20 cellular contexts compared by ENCODE assay signal in the genomic region with DNA sequence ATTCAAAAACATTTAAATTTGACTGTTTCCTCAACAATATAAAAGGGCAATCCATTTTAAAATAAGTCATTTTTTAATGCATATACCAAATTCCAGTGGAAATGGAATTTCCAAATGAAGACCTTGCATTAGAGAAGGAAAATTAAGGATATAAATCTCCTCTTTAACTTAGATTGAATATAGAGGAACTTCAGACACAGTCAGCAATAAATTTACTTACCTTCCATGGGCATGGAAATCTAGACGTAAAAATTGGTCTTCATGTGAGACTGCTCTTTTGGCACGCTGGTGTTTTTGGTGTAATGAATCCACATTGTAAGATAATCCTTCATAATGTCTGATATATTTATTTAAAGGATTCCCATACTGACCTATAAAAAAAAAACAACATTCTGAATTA. TPM values are rescaled to one million over a fixed set of nuclear protein-coding genes. Genes with fewer than 3 reads are reported as not detected.
A peak's percentile ranks its signal among the peaks of the same experiment; 100 is the strongest.
DNase-seq lines count a peak whose midpoint lies in the region; ATAC-seq, FAIRE-seq and TF ChIP-seq lines count a peak whose summit lies in the region.
"Had no signal": no experiment of that assay in that cellular context is flagged by ENCODE, and none has a peak within 500 bp of the region (broad histone marks: within the 10 kb centered on the region; RNA-seq: fewer than 3 reads in every experiment).

No MANE protein-coding gene starts in this region.

- H4K20me1 ChIP-seq in GM23338 (replicated peaks; ENCODE audit: insufficient read depth) (peaks cover 19% of the 10 kb centered on the region), K562 (replicated peaks; ENCODE audit: control insufficient read depth, insufficient read depth, low read length) (no peaks in the 10 kb centered on the region)

- no peak overlapping the region for H3K27ac Mint-ChIP-seq in GM23338
- H3K27ac Mint-ChIP-seq: B cell; CD8-positive, alpha-beta T cell; HFFc6 had no signal

- TF ChIP-seq CTCF in A549 (IDR thresholded peaks at IDR 0.05) (no peak), GM23338 (conservative IDR thresholded peaks at IDR 0.05; ENCODE audit: low read depth in 2 of 2) (no peak), K562 (IDR thresholded peaks at IDR 0.05 in 2 of 3, conservative IDR thresholded peaks at IDR 0.05 in 1 of 3; ENCODE audit: insufficient read depth in 2 of 3, low read depth in 1 of 3, low read length in 3 of 3) (no peak)

- peaks cover 12% of the 10 kb centered on the region; the same call in 2 of the 3 replicates for H3K36me3 Mint-ChIP-seq in GM23338 (ENCODE audit: low read depth)

- H3K9me3 Mint-ChIP-seq in GM23338: no peaks in the 10 kb centered on the region
- H3K9me3 Mint-ChIP-seq: CD4-positive, CD25-positive, alpha-beta regulatory T cell; CD8-positive, alpha-beta T cell; HFFc6 had no signal

- DNase-seq in A549 (ENCODE audit: low read depth in 1 of 2, low spot score in 1 of 2) (no peak), GM23338 (ENCODE audit: low spot score) (no peak), K562 (ENCODE audit: extremely low read depth in 1 of 4, low spot score in 3 of 4) (no peak)
- DNase-seq in stimulated activated naive CD4-positive, alpha-beta T cell treated with Interleukin-2 at 50 U/mL for 16 hours (lab: John Stamatoyannopoulos, UW): no peak
- DNase-seq: Caco-2; CD4-positive, CD25-positive, alpha-beta regulatory T cell; CD8-positive, alpha-beta T cell; DMS153; DND-41; GOT3; HFFc6 had no signal

- TF ChIP-seq RAD21 in A549 (conservative IDR thresholded peaks at IDR 0.05 in 1 of 2, IDR thresholded peaks at IDR 0.05 in 1 of 2): no peak
- TF ChIP-seq RAD21 in K562 (CRISPR knock-in tag; conservative IDR thresholded peaks at IDR 0.05 in 1 of 2, IDR thresholded peaks at IDR 0.05 in 1 of 2): no peak

- TF ChIP-seq POLR2A in A549 (IDR thresholded peaks at IDR 0.05; ENCODE audit: low read length) (no peak), K562 (conservative IDR thresholded peaks at IDR 0.05) (no peak)

- TF ChIP-seq EP300 in A549 (IDR thresholded peaks at IDR 0.05) (no peak), K562 (IDR thresholded peaks at IDR 0.05; ENCODE audit: low read length) (no peak)

- H3K27ac ChIP-seq in A549: no peak overlapping the region
- H3K27ac ChIP-seq in GM23338 (ENCODE audit: low read depth): peak overlapping the region; percentile 16; the same call in 1 of the 2 replicates
- no peak overlapping the region for H3K27ac ChIP-seq in K562 (ENCODE audit: extremely low read depth, low read depth, low read length)
- H3K27ac ChIP-seq: BLaER1, C4-2B had no signal

- FAIRE-seq in A549 (lab: Jason Lieb, UNC) (peak; percentile 39), K562 (lab: Jason Lieb, UNC) (no peak)
- FAIRE-seq: GM19239, H54 had no signal

- H2AFZ ChIP-seq in GM23338 (no peak overlapping the region), K562 (ENCODE audit: low read depth, low read length) (no peak overlapping the region)

- H3K4me2 ChIP-seq in A549 (no peak overlapping the region), GM23338 (no peak overlapping the region), K562 (ENCODE audit: insufficient read depth, low read length) (no peak overlapping the region)
- H3K4me2 ChIP-seq: BLaER1 had no signal

- no peaks in the 10 kb centered on the region for H3F3A ChIP-seq in GM23338 (replicated peaks; ENCODE audit: low read depth)

- 92% methylated on average over 2 of the region's 2 CpGs for WGBS in A549 (ENCODE audit: missing lambda C conversion rate)
- 98% methylated on average over 2 of the region's 2 CpGs for WGBS in K562 (ENCODE audit: insufficient coverage, low coverage, missing lambda C conversion rate)

- no peaks in the 10 kb centered on the region for H3K9me2 ChIP-seq in GM23338 (ENCODE audit: insufficient read depth)

- in situ Hi-C loops in K562 (cut with MboI): no loop called here

- CTCF ChIA-PET in A549 (lab: Yijun Ruan, JAX) (interaction anchor here (0.5 kb wide), 1 partner anchor 248 kb away, joined by 3 read pairs; no protein-coding TSS in a partner anchor), K562 (lab: Yijun Ruan, JAX; ENCODE audit: low intra/inter-chr PET ratio) (no interaction called here)

- H3K4me3 ChIP-seq in A549 (no peak overlapping the region), GM23338 (no peak overlapping the region), K562 (no peak overlapping the region)
- H3K4me3 ChIP-seq: BLaER1, GM12878, HAP-1 had no signal

- H3K36me3 ChIP-seq in GM23338 (ENCODE audit: insufficient read depth): peaks cover 8% of the 10 kb centered on the region; the same call in 1 of the 2 replicates
- H3K36me3 ChIP-seq in K562 (ENCODE audit: control insufficient read depth, insufficient read depth, low read length): peaks cover 45% of the 10 kb centered on the region; the same call in 2 of the 3 replicates
- H3K36me3 ChIP-seq: HAP-1 had no signal

- H3K9me1 ChIP-seq in K562 (ENCODE audit: control insufficient read depth, insufficient read depth, low read length): no peaks in the 10 kb centered on the region

- intact Hi-C loops in K562 (cut with micrococcal nuclease): no loop called here

- BruUV-seq in K562 (replicated peaks; lab: Mats Ljungman, UMichigan): no TSS peak

- no peaks in the 10 kb centered on the region for H3K27me3 Mint-ChIP-seq in GM23338 (ENCODE audit: insufficient read depth, low read depth, poor library complexity)
- H3K27me3 Mint-ChIP-seq: B cell; CD4-positive, CD25-positive, alpha-beta regulatory T cell had no signal

- H3K4me1 ChIP-seq in A549 (no peaks in the 10 kb centered on the region), GM23338 (ENCODE audit: insufficient read depth) (peaks cover 10% of the 10 kb centered on the region), K562 (replicated peaks in 1 of 2; ENCODE audit: control insufficient read depth in 2 of 2, insufficient read depth in 2 of 2, low read length in 2 of 2) (no peaks in the 10 kb centered on the region)
- H3K4me1 ChIP-seq: Caco-2, HAP-1 had no signal

- H3K79me2 ChIP-seq in GM23338 (replicated peaks; ENCODE audit: insufficient read depth) (peaks cover 71% of the 10 kb centered on the region), K562 (ENCODE audit: control insufficient read depth, insufficient read depth, low read length) (peaks cover 63% of the 10 kb centered on the region)

- H3K9ac ChIP-seq in K562 (ENCODE audit: insufficient read depth in 1 of 2, low read depth in 2 of 2, low read length in 2 of 2): no peak overlapping the region
- H3K9ac ChIP-seq: BLaER1 had no signal

- no peak overlapping the region for H3K4me3 Mint-ChIP-seq in GM23338
- H3K4me3 Mint-ChIP-seq: B cell; CD4-positive, CD25-positive, alpha-beta regulatory T cell; CD8-positive, alpha-beta T cell; HFFc6 had no signal

- no peaks in the 10 kb centered on the region for H3K27me3 ChIP-seq in GM23338 (ENCODE audit: insufficient read depth)
- H3K27me3 ChIP-seq in K562 (ENCODE audit: control insufficient read depth in 2 of 2, insufficient read depth in 2 of 2, low read length in 2 of 2): no peaks in the 10 kb centered on the region
- H3K27me3 ChIP-seq: BLaER1 had no signal

- H3K9me3 ChIP-seq in A549 (no peaks in the 10 kb centered on the region), K562 (replicated peaks; ENCODE audit: control insufficient read depth, insufficient read depth, low read depth, low read length) (no peaks in the 10 kb centered on the region)
- H3K9me3 ChIP-seq: Caco-2, HAP-1 had no signal

- no peak for ATAC-seq in A549
- no peak for ATAC-seq in GM23338
- ATAC-seq in K562: no peak
- no peak for ATAC-seq in GM21360 (IDR thresholded peaks at IDR 0.05; ENCODE audit: unreplicated experiment)
- no peak for ATAC-seq in HG03571 (IDR thresholded peaks at IDR 0.05; ENCODE audit: unreplicated experiment)
- ATAC-seq: CD8-positive, alpha-beta T cell; GM12878 had no signal

- POLR2A ChIA-PET in A549 (lab: Yijun Ruan, JAX): no interaction called here
- POLR2A ChIA-PET in K562 (lab: Yijun Ruan, JAX): no interaction called here

- H3K4me1 Mint-ChIP-seq in GM23338: peaks cover 9% of the 10 kb centered on the region; the same call in 2 of the 3 replicates

RNA-seq across cellular contexts. Expression of a gene that starts 32.1 kb away (rescaled TPM):
- polyA plus RNA-seq in A549 (2011; rRNA removed): 210 and 236 TPM in 2 replicates
- 64.7 and 64.8 TPM in 2 replicates for polyA plus RNA-seq in A549 (2012; cell fraction: cytosol; rRNA removed)
- polyA plus RNA-seq in A549 (2012; cell fraction: nucleus; rRNA removed): 60.0 and 64.6 TPM in 2 replicates
- polyA plus RNA-seq in A549 (2017; fragmentation: RNase III; extraction: RNeasy Plus Mini Kit Qiagen cat#74134 plus additional on column Dnase treatment): 177 to 200 TPM (median 196 TPM) in 3 replicates
- polyA minus RNA-seq in A549 (2011; rRNA and poly(A)+ RNA removed): 117 TPM in 2 replicates
- total RNA-seq in GM23338 (2014; rRNA removed; shearing (Covaris generic)): 114 and 135 TPM in 2 replicates
- polyA plus RNA-seq in GM23338 (2016; fragmentation: Nextera tagmentation; extraction: Ambion mirVana): 19.5 and 25.0 TPM in 2 replicates
- total RNA-seq in K562 (2011; cell fraction: chromatin; rRNA removed; ENCODE audit: low replicate concordance): 130 and 336 TPM in 2 replicates
- total RNA-seq in K562 (2011; cell fraction: nucleolus; rRNA removed): 99.7 and 127 TPM in 2 replicates
- 159 and 204 TPM in 2 replicates for total RNA-seq in K562 (2011; cell fraction: nucleoplasm; rRNA removed)
- total RNA-seq in K562 (2014; rRNA removed): 75.8 and 77.6 TPM in 2 replicates
- 55.4 and 67.1 TPM in 2 replicates for total RNA-seq in K562 (2014; rRNA removed; fragmentation: Illumina TruSeq; extraction: Trizol)
- total RNA-seq in K562 (2015; rRNA removed; fragmentation: Illumina TruSeq; extraction: Trizol): 47.8 and 53.9 TPM in 2 replicates
- 76.9 and 87.1 TPM in 2 replicates for total RNA-seq in K562 (2021)
- 128 and 152 TPM in 2 replicates for polyA plus RNA-seq in K562 (2011; rRNA removed)
- 38.4 and 51.8 TPM in 2 replicates for polyA plus RNA-seq in K562 (2011; cell fraction: cytosol; rRNA removed)
- 44.2 and 50.4 TPM in 2 replicates for polyA plus RNA-seq in K562 (2011; cell fraction: nucleus; rRNA removed)
- polyA plus RNA-seq in K562 (2012): 87.7 and 112 TPM in 2 replicates
- 57.3 and 62.8 TPM in 2 replicates for polyA plus RNA-seq in K562 (2014; fragmentation: Illumina TruSeq; extraction: Trizol)
- 10 to 100 TPM; 11.9 to 14.0 TPM for polyA plus RNA-seq in K562 (2014; fragmentation: Nextera tagmentation; extraction: Ambion mirVana)
- 59.9 and 68.8 TPM in 2 replicates for polyA plus RNA-seq in K562 (2014; rRNA removed)
- 238 and 267 TPM in 2 replicates for polyA minus RNA-seq in K562 (2011; rRNA and poly(A)+ RNA removed)
- polyA minus RNA-seq in K562 (2011; cell fraction: cytosol; rRNA and poly(A)+ RNA removed): 69.0 and 93.3 TPM in 2 replicates
- polyA minus RNA-seq in K562 (2011; cell fraction: nucleus; rRNA and poly(A)+ RNA removed): 76.6 and 134 TPM in 2 replicates

RNA-seq across cellular contexts. Expression of a gene that starts 53.7 kb away (rescaled TPM):
- 4.8 and 7.0 TPM in 2 replicates for polyA plus RNA-seq in A549 (2011; rRNA removed)
- 0.75 and 1.00 TPM in 2 replicates for polyA plus RNA-seq in A549 (2012; cell fraction: cytosol; rRNA removed)
- polyA plus RNA-seq in A549 (2012; cell fraction: nucleus; rRNA removed): 1.2 TPM in 2 replicates
- polyA plus RNA-seq in A549 (2017; fragmentation: RNase III; extraction: RNeasy Plus Mini Kit Qiagen cat#74134 plus additional on column Dnase treatment): 4.7 to 4.9 TPM (median 4.7 TPM) in 3 replicates
- polyA minus RNA-seq in A549 (2011; rRNA and poly(A)+ RNA removed): 7.3 and 9.6 TPM in 2 replicates
- 36.3 and 40.3 TPM in 2 replicates for total RNA-seq in GM23338 (2014; rRNA removed; shearing (Covaris generic))
- 34.0 and 47.9 TPM in 2 replicates for polyA plus RNA-seq in GM23338 (2016; fragmentation: Nextera tagmentation; extraction: Ambion mirVana)
- total RNA-seq in K562 (2011; cell fraction: chromatin; rRNA removed; ENCODE audit: low replicate concordance): 23.4 and 26.8 TPM in 2 replicates
- total RNA-seq in K562 (2011; cell fraction: nucleolus; rRNA removed): 8.7 and 12.1 TPM in 2 replicates
- total RNA-seq in K562 (2011; cell fraction: nucleoplasm; rRNA removed): 12.0 and 18.9 TPM in 2 replicates
- total RNA-seq in K562 (2014; rRNA removed): 5.7 and 9.3 TPM in 2 replicates
- 12.5 and 12.6 TPM in 2 replicates for total RNA-seq in K562 (2014; rRNA removed; fragmentation: Illumina TruSeq; extraction: Trizol)
- total RNA-seq in K562 (2015; rRNA removed; fragmentation: Illumina TruSeq; extraction: Trizol): 10.1 and 11.7 TPM in 2 replicates
- total RNA-seq in K562 (2021): 9.9 and 12.1 TPM in 2 replicates
- polyA plus RNA-seq in K562 (2011; rRNA removed): 14.5 and 15.3 TPM in 2 replicates
- polyA plus RNA-seq in K562 (2011; cell fraction: cytosol; rRNA removed): 3.6 and 4.5 TPM in 2 replicates
- polyA plus RNA-seq in K562 (2011; cell fraction: nucleus; rRNA removed): 5.6 and 6.6 TPM in 2 replicates
- 5.9 and 8.9 TPM in 2 replicates for polyA plus RNA-seq in K562 (2012)
- polyA plus RNA-seq in K562 (2014; fragmentation: Illumina TruSeq; extraction: Trizol): 5.7 and 7.2 TPM in 2 replicates
- polyA plus RNA-seq in K562 (2014; fragmentation: Nextera tagmentation; extraction: Ambion mirVana): 1 to 10 TPM; 2.4 to 3.8 TPM
- polyA plus RNA-seq in K562 (2014; rRNA removed): 4.0 and 4.9 TPM in 2 replicates
- polyA minus RNA-seq in K562 (2011; rRNA and poly(A)+ RNA removed): 39.5 and 52.5 TPM in 2 replicates
- polyA minus RNA-seq in K562 (2011; cell fraction: cytosol; rRNA and poly(A)+ RNA removed): 12.9 and 22.1 TPM in 2 replicates
- polyA minus RNA-seq in K562 (2011; cell fraction: nucleus; rRNA and poly(A)+ RNA removed): 10.1 and 15.7 TPM in 2 replicates
